ENCODE assay signal across 7 cellular contexts in the genomic region with DNA sequence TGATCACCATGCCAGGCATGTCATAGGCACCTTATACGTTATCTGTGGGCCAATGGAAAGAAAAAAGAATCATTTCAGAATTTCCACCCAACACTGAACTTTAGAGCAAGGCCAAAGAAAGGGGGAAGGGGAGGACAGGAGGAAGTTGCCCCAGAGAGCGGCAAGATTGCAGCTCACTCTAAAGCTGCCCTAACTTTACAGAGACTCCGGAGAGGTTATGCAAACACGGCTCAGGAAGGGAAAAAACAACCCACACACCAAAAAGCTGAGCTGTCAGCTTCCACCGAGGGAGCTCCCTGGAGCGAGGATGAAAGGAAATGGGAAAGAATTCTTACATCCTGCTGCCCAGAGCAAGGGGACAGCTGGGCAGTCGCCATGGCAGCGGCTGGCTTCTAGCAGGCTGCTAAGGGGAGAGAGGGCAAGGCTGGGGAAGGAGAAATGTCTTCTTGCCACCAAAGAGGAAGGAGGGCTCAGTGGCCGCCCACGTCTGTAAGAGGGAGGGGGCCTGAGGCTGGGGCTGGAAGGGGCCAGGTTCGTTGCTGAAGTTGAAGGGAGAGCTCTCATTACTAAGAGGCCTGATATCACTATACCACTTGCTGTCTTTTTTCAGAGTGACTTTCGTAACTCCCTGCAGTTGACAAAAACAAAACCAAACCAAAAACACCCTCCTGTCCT.
A peak's percentile ranks its signal among the peaks of the same experiment; 100 is the strongest.
DNase-seq lines count a peak whose midpoint lies in the region; ATAC-seq lines count a peak whose summit lies in the region.

No MANE protein-coding gene starts in this region.

- peak overlapping the region; percentile 85 for H3K4me3 Mint-ChIP-seq in central memory CD8-positive, alpha-beta T cell

- H3K36me3 Mint-ChIP-seq in central memory CD8-positive, alpha-beta T cell (ENCODE audit: insufficient read depth): peaks cover 21% of the 10 kb centered on the region

- H3K27ac Mint-ChIP-seq in central memory CD8-positive, alpha-beta T cell (ENCODE audit: low read depth): peak overlapping the region; percentile 95

- H3K9me3 Mint-ChIP-seq in central memory CD8-positive, alpha-beta T cell: no peaks in the 10 kb centered on the region

- peaks cover 86% of the 10 kb centered on the region for H3K4me1 Mint-ChIP-seq in central memory CD8-positive, alpha-beta T cell

- peak; percentile 51 for ATAC-seq in GM18511 (IDR thresholded peaks at IDR 0.05; ENCODE audit: unreplicated experiment)
- peak; percentile 32 for ATAC-seq in HG03439 (IDR thresholded peaks at IDR 0.05; ENCODE audit: unreplicated experiment)
- peak; percentile 38 for ATAC-seq in central memory CD8-positive, alpha-beta T cell (replicated peaks; ENCODE audit: extremely low read depth, poor library complexity, severe bottlenecking)

- DNase-seq in T-helper 9 cell: peak; percentile 33
- DNase-seq in central memory CD8-positive, alpha-beta T cell (ENCODE audit: low spot score in 2 of 2): peak in 1 of 2 donors; percentile 37
- DNase-seq in kidney tubule cell (ENCODE audit: low spot score): peak; percentile 78
- peak; percentile 63 for DNase-seq in stimulated activated CD4-positive, alpha-beta T cell treated with anti-CD3 and anti-CD28 coated beads, Interleukin-12 subunit alpha, Interleukin-12 subunit beta, amount 100 ng/mL, for 4 hours
- DNase-seq in T1000 (lab: John Stamatoyannopoulos, UW): no peak

- no peaks in the 10 kb centered on the region for H3K27me3 Mint-ChIP-seq in central memory CD8-positive, alpha-beta T cell
